1 cellular context compared by ENCODE assay signal in the genomic region with DNA sequence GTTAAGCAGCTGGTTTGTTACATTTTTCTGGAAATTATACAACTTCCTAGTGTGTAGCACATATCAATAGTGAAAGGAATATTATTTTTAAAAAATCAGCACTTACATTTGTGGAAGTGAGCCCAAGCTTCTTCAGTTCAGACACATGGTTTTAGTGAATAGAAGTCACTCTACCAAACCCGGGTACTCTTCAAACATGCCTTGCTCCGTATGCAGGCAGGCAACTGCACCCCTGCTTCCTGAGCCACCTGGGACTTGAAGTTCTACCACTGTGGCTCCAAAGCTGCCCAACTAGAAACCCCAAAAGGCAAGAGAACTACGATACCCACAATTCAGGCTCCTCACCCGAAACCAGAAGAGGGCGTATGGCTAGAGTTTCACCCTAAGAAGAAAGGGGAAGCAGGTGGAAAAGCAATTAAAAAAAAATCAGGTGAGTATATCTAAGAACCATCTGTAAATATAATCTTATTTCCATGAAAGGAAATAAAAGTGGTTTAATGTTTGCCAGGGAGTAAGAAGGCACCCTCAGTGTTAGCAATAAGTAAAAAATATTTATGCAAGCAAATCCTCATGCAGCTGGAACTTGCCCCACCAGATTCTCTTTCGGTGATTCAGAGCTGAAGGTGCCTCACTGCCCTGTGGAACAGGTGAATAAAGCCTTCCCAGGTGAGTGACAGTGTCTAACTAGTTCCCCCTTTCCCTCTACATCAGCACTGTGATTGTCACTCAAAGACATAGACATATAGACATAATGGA.
TF ChIP-seq lines count a peak whose summit lies in the region.

Gene MACC1 (minus strand): TSS at position 192 of the 756 bp plus-strand sequence. CDS start 55,522 bp downstream, outside the sequence.

TF ChIP-seq in K562, 482 proteins besides CTCF, POLR2A, EP300 and RAD21 (continues in another document):
- TF ChIP-seq KLF6 (CRISPR knock-in tag; IDR thresholded peaks at IDR 0.05; ENCODE audit: borderline replicate concordance) (no peak), TSC22D4 (tag; IDR thresholded peaks at IDR 0.05) (no peak), THRAP3 (IDR thresholded peaks at IDR 0.05; ENCODE audit: borderline replicate concordance) (no peak), POLR3G (IDR thresholded peaks at IDR 0.05; ENCODE audit: extremely low read depth, insufficient read length, insufficient replicate concordance) (no peak), NCOA1 (IDR thresholded peaks at IDR 0.05; ENCODE audit: low read depth) (no peak), KLF13 (tag; IDR thresholded peaks at IDR 0.05; ENCODE audit: borderline replicate concordance, low read depth) (0 out of 2 replicates have a peak, but pooled peaks have one; percentile 35), CBFA2T2 (conservative IDR thresholded peaks at IDR 0.05) (peak; percentile 19; the same call in 1 of the 2 replicates), TARDBP (IDR thresholded peaks at IDR 0.05) (no peak), ZC3H11A (IDR thresholded peaks at IDR 0.05; ENCODE audit: low read depth, low read length) (no peak), COPS2 (conservative IDR thresholded peaks at IDR 0.05) (no peak), SMAD3 (CRISPR knock-in tag; conservative IDR thresholded peaks at IDR 0.05) (no peak), CBX1 (IDR thresholded peaks at IDR 0.05; ENCODE audit: low read depth) (no peak), HEY1 (CRISPR knock-in tag; IDR thresholded peaks at IDR 0.05; ENCODE audit: borderline replicate concordance) (no peak), RBM39 (optimal IDR thresholded peaks at IDR 0.05; ENCODE audit: low read depth, low read length) (no peak), SUPT5H (IDR thresholded peaks at IDR 0.05) (0 out of 2 replicates have a peak, but pooled peaks have one; percentile 31), POLR2B (IDR thresholded peaks at IDR 0.05; ENCODE audit: low read depth, partially characterized antibody) (peak; percentile 31), MCM3 (IDR thresholded peaks at IDR 0.05) (no peak), RBM15 (IDR thresholded peaks at IDR 0.05; ENCODE audit: insufficient read depth, low read length) (no peak), ZFX (CRISPR knock-in tag; IDR thresholded peaks at IDR 0.05) (no peak), NR2C1 (IDR thresholded peaks at IDR 0.05) (peak; percentile 78), NR2C1 (tag; IDR thresholded peaks at IDR 0.05) (peak; percentile 82), GATAD2B (IDR thresholded peaks at IDR 0.05; ENCODE audit: borderline replicate concordance) (peak; percentile 9; the same call in 1 of the 2 replicates), NR1H2 (CRISPR knock-in tag; IDR thresholded peaks at IDR 0.05) (no peak), DIDO1 (tag; IDR thresholded peaks at IDR 0.05; ENCODE audit: low read depth) (peak; percentile 87), FOXJ2 (tag; IDR thresholded peaks at IDR 0.05) (0 out of 2 replicates have a peak, but pooled peaks have one; percentile 47), MNT (conservative IDR thresholded peaks at IDR 0.05) (peak; percentile 29 to 77; a peak in 3 of 4 replicates), NFRKB (IDR thresholded peaks at IDR 0.05; ENCODE audit: low read depth) (peak; percentile 85; the same call in 1 of the 2 replicates), ZBTB7A (IDR thresholded peaks at IDR 0.05; ENCODE audit: borderline replicate concordance, control insufficient read depth, low read depth, low read length) (no peak), MEF2A (IDR thresholded peaks at IDR 0.05; ENCODE audit: control insufficient read depth, low read depth, low read length) (no peak), EWSR1 (IDR thresholded peaks at IDR 0.05; ENCODE audit: borderline replicate concordance, low read depth, partially characterized antibody) (no peak), ATF1 (CRISPR knock-in tag; IDR thresholded peaks at IDR 0.05) (no peak), ATF1 (tag; IDR thresholded peaks at IDR 0.05) (peak; percentile 40), HNRNPUL1 (IDR thresholded peaks at IDR 0.05; ENCODE audit: low read length) (no peak), ZNF263 (CRISPR knock-in tag; IDR thresholded peaks at IDR 0.05; ENCODE audit: borderline replicate concordance) (no peak), CTCFL (IDR thresholded peaks at IDR 0.05; ENCODE audit: borderline replicate concordance, insufficient read depth, low read depth, low read length, poor library complexity, severe bottlenecking) (peak; percentile 94), ZNF79 (CRISPR knock-in tag; IDR thresholded peaks at IDR 0.05; ENCODE audit: low read depth) (no peak), STAT5B (CRISPR knock-in tag; IDR thresholded peaks at IDR 0.05) (no peak), ZNF431 (CRISPR knock-in tag; IDR thresholded peaks at IDR 0.05) (no peak), NFIC (IDR thresholded peaks at IDR 0.05) (no peak), EZH2 (IDR thresholded peaks at IDR 0.05; ENCODE audit: borderline replicate concordance, low read depth, low read length) (no peak), KAT2B (IDR thresholded peaks at IDR 0.05; ENCODE audit: low read depth, low read length) (no peak)
- TF ChIP-seq, protein P1, sequence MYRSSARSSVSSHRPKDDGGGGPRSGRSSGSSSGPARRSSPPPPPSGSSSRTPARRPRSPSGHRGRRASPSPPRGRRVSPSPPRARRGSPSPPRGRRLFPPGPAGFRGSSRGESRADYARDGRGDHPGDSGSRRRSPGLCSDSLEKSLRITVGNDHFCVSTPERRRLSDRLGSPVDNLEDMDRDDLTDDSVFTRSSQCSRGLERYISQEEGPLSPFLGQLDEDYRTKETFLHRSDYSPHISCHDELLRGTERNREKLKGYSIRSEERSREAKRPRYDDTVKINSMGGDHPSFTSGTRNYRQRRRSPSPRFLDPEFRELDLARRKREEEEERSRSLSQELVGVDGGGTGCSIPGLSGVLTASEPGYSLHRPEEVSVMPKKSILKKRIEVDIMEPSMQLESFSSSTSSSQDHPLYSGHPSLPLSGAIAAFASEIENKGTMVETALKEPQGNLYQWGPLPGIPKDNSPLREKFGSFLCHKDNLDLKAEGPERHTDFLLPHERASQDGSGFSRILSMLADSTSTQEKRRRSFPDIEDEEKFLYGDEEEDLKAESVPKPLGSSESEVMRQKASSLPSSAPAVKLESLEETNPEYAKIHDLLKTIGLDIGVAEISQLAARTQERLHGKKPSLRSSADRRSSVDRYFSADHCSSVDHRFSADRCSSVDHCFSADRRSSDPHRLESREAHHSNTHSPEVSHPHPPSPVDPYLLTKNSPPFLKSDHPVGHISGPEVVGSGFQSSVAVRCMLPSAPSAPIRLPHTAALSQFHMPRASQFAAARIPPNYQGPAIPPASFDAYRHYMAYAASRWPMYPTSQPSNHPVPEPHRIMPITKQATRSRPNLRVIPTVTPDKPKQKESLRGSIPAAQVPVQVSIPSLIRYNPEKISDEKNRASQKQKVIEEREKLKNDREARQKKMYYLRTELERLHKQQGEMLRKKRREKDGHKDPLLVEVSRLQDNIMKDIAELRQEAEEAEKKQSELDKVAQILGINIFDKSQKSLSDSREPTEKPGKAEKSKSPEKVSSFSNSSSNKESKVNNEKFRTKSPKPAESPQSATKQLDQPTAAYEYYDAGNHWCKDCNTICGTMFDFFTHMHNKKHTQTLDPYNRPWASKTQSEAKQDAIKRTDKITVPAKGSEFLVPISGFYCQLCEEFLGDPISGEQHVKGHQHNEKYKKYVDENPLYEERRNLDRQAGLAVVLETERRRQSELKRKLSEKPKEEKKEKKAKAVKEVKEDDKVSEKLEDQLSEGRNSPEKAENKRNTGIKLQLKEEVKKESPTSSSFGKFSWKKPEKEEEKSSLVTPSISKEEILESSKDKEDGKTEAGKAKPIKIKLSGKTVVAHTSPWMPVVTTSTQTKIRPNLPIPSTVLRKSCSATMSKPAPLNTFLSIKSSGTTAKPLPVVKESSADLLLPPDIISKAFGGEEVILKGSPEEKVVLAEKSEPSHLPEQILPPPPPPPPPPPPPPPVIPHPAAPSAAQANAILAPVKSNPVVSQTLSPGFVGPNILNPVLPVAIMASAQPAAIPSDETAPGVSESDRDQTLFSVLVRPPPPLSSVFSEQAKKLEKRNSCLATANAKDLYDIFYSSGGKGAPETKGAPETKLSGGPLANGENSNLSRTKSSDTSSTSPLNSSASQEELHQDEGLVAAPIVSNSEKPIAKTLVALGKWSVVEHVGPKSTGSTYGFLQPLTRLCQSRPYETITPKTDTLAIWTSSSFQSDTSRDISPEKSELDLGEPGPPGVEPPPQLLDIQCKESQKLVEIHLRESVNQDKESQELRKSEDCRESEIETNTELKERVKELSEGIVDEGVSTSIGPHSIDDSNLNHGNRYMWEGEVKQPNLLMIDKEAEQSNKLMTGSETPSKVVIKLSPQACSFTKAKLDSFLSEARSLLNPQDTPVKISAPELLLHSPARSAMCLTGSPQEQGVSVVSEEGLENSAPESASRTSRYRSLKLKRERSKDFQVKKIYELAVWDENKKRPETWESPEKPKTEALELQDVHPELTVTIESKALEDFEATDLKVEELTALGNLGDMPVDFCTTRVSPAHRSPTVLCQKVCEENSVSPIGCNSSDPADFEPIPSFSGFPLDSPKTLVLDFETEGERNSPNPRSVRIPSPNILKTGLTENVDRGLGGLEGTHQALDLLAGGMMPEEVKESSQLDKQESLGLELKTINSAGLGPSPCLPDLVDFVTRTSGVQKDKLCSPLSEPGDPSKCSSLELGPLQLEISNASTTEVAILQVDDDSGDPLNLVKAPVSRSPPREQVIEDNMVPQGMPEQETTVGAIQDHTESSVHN (IDR thresholded peaks at IDR 0.05; ENCODE audit: borderline replicate concordance in 1 of 2, low read depth in 1 of 2) = no peak
- TF ChIP-seq, protein P2, sequence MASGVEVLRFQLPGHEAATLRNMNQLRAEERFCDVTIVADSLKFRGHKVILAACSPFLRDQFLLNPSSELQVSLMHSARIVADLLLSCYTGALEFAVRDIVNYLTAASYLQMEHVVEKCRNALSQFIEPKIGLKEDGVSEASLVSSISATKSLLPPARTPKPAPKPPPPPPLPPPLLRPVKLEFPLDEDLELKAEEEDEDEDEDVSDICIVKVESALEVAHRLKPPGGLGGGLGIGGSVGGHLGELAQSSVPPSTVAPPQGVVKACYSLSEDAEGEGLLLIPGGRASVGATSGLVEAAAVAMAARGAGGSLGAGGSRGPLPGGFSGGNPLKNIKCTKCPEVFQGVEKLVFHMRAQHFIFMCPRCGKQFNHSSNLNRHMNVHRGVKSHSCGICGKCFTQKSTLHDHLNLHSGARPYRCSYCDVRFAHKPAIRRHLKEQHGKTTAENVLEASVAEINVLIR (CRISPR knock-in tag; IDR thresholded peaks at IDR 0.05) = no peak
- TF ChIP-seq, protein P3, sequence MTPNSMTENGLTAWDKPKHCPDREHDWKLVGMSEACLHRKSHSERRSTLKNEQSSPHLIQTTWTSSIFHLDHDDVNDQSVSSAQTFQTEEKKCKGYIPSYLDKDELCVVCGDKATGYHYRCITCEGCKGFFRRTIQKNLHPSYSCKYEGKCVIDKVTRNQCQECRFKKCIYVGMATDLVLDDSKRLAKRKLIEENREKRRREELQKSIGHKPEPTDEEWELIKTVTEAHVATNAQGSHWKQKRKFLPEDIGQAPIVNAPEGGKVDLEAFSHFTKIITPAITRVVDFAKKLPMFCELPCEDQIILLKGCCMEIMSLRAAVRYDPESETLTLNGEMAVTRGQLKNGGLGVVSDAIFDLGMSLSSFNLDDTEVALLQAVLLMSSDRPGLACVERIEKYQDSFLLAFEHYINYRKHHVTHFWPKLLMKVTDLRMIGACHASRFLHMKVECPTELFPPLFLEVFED (CRISPR knock-in tag; conservative IDR thresholded peaks at IDR 0.05) = no peak
- TF ChIP-seq, protein P4, sequence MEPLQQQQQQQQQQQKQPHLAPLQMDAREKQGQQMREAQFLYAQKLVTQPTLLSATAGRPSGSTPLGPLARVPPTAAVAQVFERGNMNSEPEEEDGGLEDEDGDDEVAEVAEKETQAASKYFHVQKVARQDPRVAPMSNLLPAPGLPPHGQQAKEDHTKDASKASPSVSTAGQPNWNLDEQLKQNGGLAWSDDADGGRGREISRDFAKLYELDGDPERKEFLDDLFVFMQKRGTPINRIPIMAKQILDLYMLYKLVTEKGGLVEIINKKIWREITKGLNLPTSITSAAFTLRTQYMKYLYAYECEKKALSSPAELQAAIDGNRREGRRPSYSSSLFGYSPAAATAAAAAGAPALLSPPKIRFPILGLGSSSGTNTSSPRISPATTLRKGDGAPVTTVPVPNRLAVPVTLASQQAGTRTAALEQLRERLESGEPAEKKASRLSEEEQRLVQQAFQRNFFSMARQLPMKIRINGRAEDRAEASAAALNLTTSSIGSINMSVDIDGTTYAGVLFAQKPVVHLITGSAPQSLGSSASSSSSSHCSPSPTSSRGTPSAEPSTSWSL (CRISPR knock-in tag; IDR thresholded peaks at IDR 0.05; ENCODE audit: borderline replicate concordance) = no peak
- TF ChIP-seq, protein P5, sequence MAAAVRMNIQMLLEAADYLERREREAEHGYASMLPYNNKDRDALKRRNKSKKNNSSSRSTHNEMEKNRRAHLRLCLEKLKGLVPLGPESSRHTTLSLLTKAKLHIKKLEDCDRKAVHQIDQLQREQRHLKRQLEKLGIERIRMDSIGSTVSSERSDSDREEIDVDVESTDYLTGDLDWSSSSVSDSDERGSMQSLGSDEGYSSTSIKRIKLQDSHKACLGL (CRISPR knock-in tag; IDR thresholded peaks at IDR 0.05; ENCODE audit: borderline replicate concordance, poor library complexity, severe bottlenecking) = no peak
